Comparison of ENCODE assay signal across 8 cellular contexts in the genomic region with DNA sequence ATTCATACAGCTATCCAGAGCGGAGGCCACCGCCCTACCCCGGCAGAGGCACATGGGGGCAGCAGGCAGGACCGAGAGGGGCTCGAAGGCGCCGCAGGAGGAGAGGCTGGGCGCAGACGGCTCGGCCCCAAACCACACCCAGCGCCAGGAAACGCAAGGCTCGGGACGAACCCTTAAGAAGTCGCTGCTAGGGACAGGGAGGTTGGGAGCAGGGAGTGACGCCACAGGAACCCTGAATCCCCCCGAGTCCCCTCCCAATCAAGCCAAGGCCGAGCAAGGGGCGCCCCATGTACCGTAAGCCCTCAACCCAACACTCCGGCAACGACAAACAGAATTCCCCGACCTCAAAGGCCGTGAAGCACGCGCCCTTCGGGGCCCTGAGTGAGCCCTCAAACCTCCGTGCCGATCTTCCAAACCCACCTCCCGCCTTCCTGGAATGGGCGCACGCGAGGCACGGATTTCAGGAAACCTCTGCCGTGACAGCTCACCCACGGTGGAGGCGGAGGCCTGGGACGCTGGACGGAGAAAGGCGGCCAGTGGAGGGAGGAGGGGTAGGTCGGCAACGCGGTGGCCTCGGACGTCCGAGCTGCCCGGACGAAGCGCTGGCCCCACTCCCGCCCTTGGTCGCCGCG. TPM values are rescaled to one million over a fixed set of nuclear protein-coding genes. Genes with fewer than 3 reads are reported as not detected.
DNase-seq lines count a peak whose midpoint lies in the region; ATAC-seq, FAIRE-seq and TF ChIP-seq lines count a peak whose summit lies in the region.

No MANE protein-coding gene starts in this region.

- H3K27ac ChIP-seq in BLaER1 (no peak overlapping the region), RWPE2 (ENCODE audit: poor library complexity, severe bottlenecking) (no peak overlapping the region)

- peaks cover 67% of the 10 kb centered on the region for H4K20me1 ChIP-seq in BLaER1

- H3K4me2 ChIP-seq in BLaER1: peak overlapping the region; percentile 81

- no peaks in the 10 kb centered on the region for H3K9me3 ChIP-seq in BLaER1
- H3K9me3 ChIP-seq in RWPE2 (ENCODE audit: severe bottlenecking): no peaks in the 10 kb centered on the region
- H3K9me3 ChIP-seq in mucosa of stomach (ENCODE audit: control insufficient read depth, low read length): no peaks in the 10 kb centered on the region

- no peak for DNase-seq in RWPE2 (ENCODE audit: low spot score)
- peak; percentile 62 for DNase-seq in dermis blood vessel endothelial cell
- DNase-seq in NCI-H345 treated with DMSO at 0.1 percent for 48 hours (lab: John Stamatoyannopoulos, UW; ENCODE audit: unreplicated experiment): no peak
- no peak for DNase-seq in dedifferentiated amniotic fluid mesenchymal stem cell (ENCODE audit: extremely low spot score)
- DNase-seq in D721Med (ENCODE audit: insufficient read length, low spot score): no peak
- DNase-seq in NCI-H1930 (lab: John Stamatoyannopoulos, UW): no peak

- TF ChIP-seq CTCF in RWPE2 (IDR thresholded peaks at IDR 0.05; ENCODE audit: poor library complexity, severe bottlenecking): no peak
- TF ChIP-seq CTCF in D721Med (IDR thresholded peaks at IDR 0.05; ENCODE audit: insufficient read depth, missing control alignments): no peak

- H3K4me1 ChIP-seq in BLaER1: peaks cover 69% of the 10 kb centered on the region
- H3K4me1 ChIP-seq in RWPE2 (ENCODE audit: insufficient read depth, poor library complexity, severe bottlenecking): peaks cover 16% of the 10 kb centered on the region
- peaks cover 45% of the 10 kb centered on the region for H3K4me1 ChIP-seq in mucosa of stomach (ENCODE audit: control insufficient read depth, insufficient read depth, low read length)

- no peaks in the 10 kb centered on the region for H3K36me3 ChIP-seq in BLaER1
- H3K36me3 ChIP-seq in RWPE2 (ENCODE audit: low read depth): no peaks in the 10 kb centered on the region
- no peaks in the 10 kb centered on the region for H3K36me3 ChIP-seq in mucosa of stomach (ENCODE audit: control insufficient read depth, insufficient read depth, low read length)

- H3K27me3 ChIP-seq in BLaER1 (peaks cover 83% of the 10 kb centered on the region), RWPE2 (ENCODE audit: insufficient read depth, poor library complexity, severe bottlenecking) (peaks cover 39% of the 10 kb centered on the region), mucosa of stomach (ENCODE audit: control insufficient read depth, insufficient read depth, low read length) (peaks cover 34% of the 10 kb centered on the region)

- H3K4me3 ChIP-seq in BLaER1: peak overlapping the region; percentile 55
- H3K4me3 ChIP-seq in RWPE2 (ENCODE audit: severe bottlenecking): peak overlapping the region; percentile 59
- peak overlapping the region; percentile 39 for H3K4me3 ChIP-seq in mucosa of stomach (ENCODE audit: low read length)

- no peak for FAIRE-seq in D721Med (lab: Jason Lieb, UNC)

- H3K9ac ChIP-seq in BLaER1 (no peak overlapping the region), mucosa of stomach (ENCODE audit: low read length) (peak overlapping the region; percentile 66)

- no peak for ATAC-seq in RWPE2 (ENCODE audit: low read depth)

RNA-seq across cellular contexts. Expression of a gene that starts 1.8 kb away (rescaled TPM):
- total RNA-seq in dermis blood vessel endothelial cell: 7.5 and 8.6 TPM in 2 replicates

RNA-seq across cellular contexts. Expression of a gene that starts 2.1 kb away (rescaled TPM):
- 0.17 TPM in 1 of 2 replicates, not detected in the other for total RNA-seq in dermis blood vessel endothelial cell

RNA-seq across cellular contexts. Expression of a gene that starts 52.2 kb away (rescaled TPM):
- 79.5 and 85.4 TPM in 2 replicates for total RNA-seq in dermis blood vessel endothelial cell
